In genomic region chr1:46302091-46303037, GRCh38 we compare ENCODE assay signal across 8 cellular contexts. TPM values are rescaled to one million over a fixed set of nuclear protein-coding genes. Genes with fewer than 3 reads are reported as not detected.
A peak's percentile ranks its signal among the peaks of the same experiment; 100 is the strongest.
DNase-seq lines count a peak whose midpoint lies in the region; ATAC-seq and TF ChIP-seq lines count a peak whose summit lies in the region.

No MANE protein-coding gene starts in this region.

- no peaks in the 10 kb centered on the region for H3K27me3 ChIP-seq in neural cell (ENCODE audit: insufficient read depth, low read depth, low read length)
- no peaks in the 10 kb centered on the region for H3K27me3 ChIP-seq in testis

- H3K9me2 ChIP-seq in OCI-LY7 (ENCODE audit: insufficient read depth, low read length) (no peaks in the 10 kb centered on the region), neural cell (ENCODE audit: insufficient read depth, low read length) (no peaks in the 10 kb centered on the region)

- H3K4me1 ChIP-seq in OCI-LY7 (ENCODE audit: insufficient read depth, low read length, poor library complexity, severe bottlenecking) = peaks cover 31% of the 10 kb centered on the region
- peaks cover 26% of the 10 kb centered on the region for H3K4me1 ChIP-seq in testis

- intact Hi-C loops in OCI-LY7 (cut with micrococcal nuclease; ENCODE audit: unreplicated experiment) (loop anchor here (1.0 to 2.0 kb wide), 4 partner anchors 30 to 55 kb away; partner anchors contain the start of genes NSUN4 and RAD54L), testis (cut with DNase I; ENCODE audit: low total_unique reads) (no loop called here)

- H4K20me1 ChIP-seq in OCI-LY7 (ENCODE audit: insufficient read depth, low read length) = peaks cover 17% of the 10 kb centered on the region
- H4K20me1 ChIP-seq in neural cell (ENCODE audit: insufficient read depth) = no peaks in the 10 kb centered on the region

- peak overlapping the region; percentile 76 for H3K27ac ChIP-seq in OCI-LY7 (ENCODE audit: low read depth, low read length, poor library complexity, severe bottlenecking)
- H3K27ac ChIP-seq in neural cell (ENCODE audit: low read length) = peak overlapping the region; percentile 93
- H3K27ac ChIP-seq in testis = peak overlapping the region; percentile 99 to 100

- TF ChIP-seq CTCF in OCI-LY7 (conservative IDR thresholded peaks at IDR 0.05; ENCODE audit: low read length) = peak; percentile 69
- peak; percentile 31 for TF ChIP-seq CTCF in fibroblast of villous mesenchyme (IDR thresholded peaks at IDR 0.05; ENCODE audit: insufficient read depth, low read depth, low read length)
- peak; percentile 28 for TF ChIP-seq CTCF in neural cell (IDR thresholded peaks at IDR 0.05; ENCODE audit: poor library complexity, severe bottlenecking)
- no peak for TF ChIP-seq CTCF in testis (IDR thresholded peaks at IDR 0.05)

- H3K9me3 ChIP-seq in OCI-LY7 (ENCODE audit: low read length) (no peaks in the 10 kb centered on the region), neural cell (ENCODE audit: low read length) (no peaks in the 10 kb centered on the region), testis (no peaks in the 10 kb centered on the region)

- no peak for TF ChIP-seq EP300 in neural cell (conservative IDR thresholded peaks at IDR 0.05; ENCODE audit: poor library complexity, severe bottlenecking)

- H3K4me2 ChIP-seq in OCI-LY7 (ENCODE audit: low read length) (peak overlapping the region; percentile 72), neural cell (ENCODE audit: low read length) (peak overlapping the region; percentile 82)

- CTCF ChIA-PET in OCI-LY7 (lab: Charles Lee; ENCODE audit: unreplicated experiment) = interaction anchor here (1.0 to 2.1 kb wide), 4 partner anchors 15 to 38 kb away, joined by 4 to 10 read pairs (median 4); no protein-coding TSS in a partner anchor

- peaks cover 68% of the 10 kb centered on the region for H3K79me2 ChIP-seq in OCI-LY7 (ENCODE audit: insufficient read depth, low read depth, low read length)
- H3K79me2 ChIP-seq in neural cell (replicated peaks; ENCODE audit: insufficient read depth, low read length) = peaks cover 80% of the 10 kb centered on the region

- TF ChIP-seq POLR2A in testis (IDR thresholded peaks at IDR 0.05) = no peak

- TF ChIP-seq RAD21 in neural cell (conservative IDR thresholded peaks at IDR 0.05) = no peak

- 0 to 1% methylated on average over 44 to 92 of the region's 93 CpGs for WGBS in testis, 2 donors

- ATAC-seq in HG02885 (IDR thresholded peaks at IDR 0.05; ENCODE audit: poor library complexity, unreplicated experiment) = peak; percentile 30

- no TSS peak for BruUV-seq in OCI-LY7 (replicated peaks; lab: Mats Ljungman, UMichigan)

- H2AFZ ChIP-seq in OCI-LY7 (ENCODE audit: low read length) (peak overlapping the region; percentile 71), neural cell (ENCODE audit: low read depth, low read length) (peak overlapping the region; percentile 60)

- peak; percentile 61 for DNase-seq in NCI-H748 (lab: John Stamatoyannopoulos, UW; ENCODE audit: unreplicated experiment)
- no peak for DNase-seq in NCI-H748 treated with DMSO at 0.1 percent for 48 hours (lab: John Stamatoyannopoulos, UW)
- DNase-seq in OCI-LY7 (ENCODE audit: low spot score) = peak; percentile 86
- DNase-seq in activated effector memory CD4-positive, alpha-beta T cell treated with Interleukin-2 at 50 U/mL for 16 hours = peak; percentile 35
- peak; percentile 74 for DNase-seq in fibroblast of villous mesenchyme (ENCODE audit: low read depth)
- DNase-seq in testis = peak; percentile 52

- POLR2A ChIA-PET in OCI-LY7 (lab: Charles Lee) = interaction anchor here (0.6 to 3.7 kb wide), 9 partner anchors 12 to 59 kb away, joined by 3 to 34 read pairs (median 4); no protein-coding TSS in a partner anchor

- no peaks in the 10 kb centered on the region for H3F3A ChIP-seq in neural cell (ENCODE audit: insufficient read depth, low read length, poor library complexity, severe bottlenecking)

- H3K36me3 ChIP-seq in OCI-LY7 (ENCODE audit: insufficient read depth, low read length) (peaks cover 43% of the 10 kb centered on the region), neural cell (ENCODE audit: insufficient read depth, low read length) (peaks cover 5% of the 10 kb centered on the region), testis (ENCODE audit: low read depth, missing control alignments) (no peaks in the 10 kb centered on the region)

- H3K9ac ChIP-seq in neural cell (ENCODE audit: low read length) = peak overlapping the region; percentile 99

- H3K4me3 ChIP-seq in OCI-LY7 (ENCODE audit: low read depth, low read length, poor library complexity, severe bottlenecking) (peak overlapping the region; percentile 95), fibroblast of villous mesenchyme (ENCODE audit: low read depth, low read length) (peak overlapping the region; percentile 96), neural cell (ENCODE audit: low read length) (peak overlapping the region; percentile 99), testis (peak overlapping the region; percentile 87 to 98)

TF ChIP-seq in neural cell, 6 proteins besides CTCF, POLR2A, EP300 and RAD21:
- TF ChIP-seq TAF1 (IDR thresholded peaks at IDR 0.05; ENCODE audit: low read depth) (no peak), MXI1 (conservative IDR thresholded peaks at IDR 0.05; ENCODE audit: poor library complexity, severe bottlenecking) (no peak), SMC3 (conservative IDR thresholded peaks at IDR 0.05; ENCODE audit: poor library complexity) (no peak)
- TF ChIP-seq, protein P1, sequence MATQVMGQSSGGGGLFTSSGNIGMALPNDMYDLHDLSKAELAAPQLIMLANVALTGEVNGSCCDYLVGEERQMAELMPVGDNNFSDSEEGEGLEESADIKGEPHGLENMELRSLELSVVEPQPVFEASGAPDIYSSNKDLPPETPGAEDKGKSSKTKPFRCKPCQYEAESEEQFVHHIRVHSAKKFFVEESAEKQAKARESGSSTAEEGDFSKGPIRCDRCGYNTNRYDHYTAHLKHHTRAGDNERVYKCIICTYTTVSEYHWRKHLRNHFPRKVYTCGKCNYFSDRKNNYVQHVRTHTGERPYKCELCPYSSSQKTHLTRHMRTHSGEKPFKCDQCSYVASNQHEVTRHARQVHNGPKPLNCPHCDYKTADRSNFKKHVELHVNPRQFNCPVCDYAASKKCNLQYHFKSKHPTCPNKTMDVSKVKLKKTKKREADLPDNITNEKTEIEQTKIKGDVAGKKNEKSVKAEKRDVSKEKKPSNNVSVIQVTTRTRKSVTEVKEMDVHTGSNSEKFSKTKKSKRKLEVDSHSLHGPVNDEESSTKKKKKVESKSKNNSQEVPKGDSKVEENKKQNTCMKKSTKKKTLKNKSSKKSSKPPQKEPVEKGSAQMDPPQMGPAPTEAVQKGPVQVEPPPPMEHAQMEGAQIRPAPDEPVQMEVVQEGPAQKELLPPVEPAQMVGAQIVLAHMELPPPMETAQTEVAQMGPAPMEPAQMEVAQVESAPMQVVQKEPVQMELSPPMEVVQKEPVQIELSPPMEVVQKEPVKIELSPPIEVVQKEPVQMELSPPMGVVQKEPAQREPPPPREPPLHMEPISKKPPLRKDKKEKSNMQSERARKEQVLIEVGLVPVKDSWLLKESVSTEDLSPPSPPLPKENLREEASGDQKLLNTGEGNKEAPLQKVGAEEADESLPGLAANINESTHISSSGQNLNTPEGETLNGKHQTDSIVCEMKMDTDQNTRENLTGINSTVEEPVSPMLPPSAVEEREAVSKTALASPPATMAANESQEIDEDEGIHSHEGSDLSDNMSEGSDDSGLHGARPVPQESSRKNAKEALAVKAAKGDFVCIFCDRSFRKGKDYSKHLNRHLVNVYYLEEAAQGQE (IDR thresholded peaks at IDR 0.05; ENCODE audit: borderline replicate concordance) = peak; percentile 19

RNA-seq across cellular contexts. Expression of gene LRRC41, which starts 1.1 kb away (rescaled TPM):
- total RNA-seq in OCI-LY7 (2014; rRNA removed; shearing (Covaris generic)) = 24.1 and 36.8 TPM in 2 replicates
- total RNA-seq in OCI-LY7 (2022) (43.7 and 48.8 TPM in 2 replicates), fibroblast of villous mesenchyme (106 and 123 TPM in 2 replicates), testis (100 to 1,000 TPM; 123 to 136 TPM)
- polyA plus RNA-seq in neural cell (52.9 and 68.6 TPM in 2 replicates), testis (ENCODE audit: insufficient read depth, low read depth, low replicate concordance) (86.4 TPM)
- 68.2 and 75.2 TPM in 2 replicates for polyA minus RNA-seq in neural cell

RNA-seq across cellular contexts. Expression of gene UQCRH, which starts 1.1 kb away (rescaled TPM):
- 693 and 1,106 TPM in 2 replicates for total RNA-seq in OCI-LY7 (2014; rRNA removed; shearing (Covaris generic))
- total RNA-seq in OCI-LY7 (2022) (450 and 489 TPM in 2 replicates), fibroblast of villous mesenchyme (194 and 249 TPM in 2 replicates), testis (100 to 1,000 TPM; 183 to 259 TPM)
- polyA plus RNA-seq in neural cell (1,068 and 1,272 TPM in 2 replicates), testis (ENCODE audit: insufficient read depth, low read depth, low replicate concordance) (165 TPM)
- 248 and 341 TPM in 2 replicates for polyA minus RNA-seq in neural cell

RNA-seq across cellular contexts. Expression of gene NSUN4, which starts 38.2 kb away (rescaled TPM):
- 13.2 and 26.6 TPM in 2 replicates for total RNA-seq in OCI-LY7 (2014; rRNA removed; shearing (Covaris generic))
- 29.8 and 33.5 TPM in 2 replicates for total RNA-seq in OCI-LY7 (2022)
- 11.9 and 22.9 TPM in 2 replicates for total RNA-seq in fibroblast of villous mesenchyme
- 8.7 and 13.1 TPM in 2 replicates for polyA plus RNA-seq in neural cell
- 12.4 and 17.9 TPM in 2 replicates for polyA minus RNA-seq in neural cell
- total RNA-seq in testis = 100 to 1,000 TPM in 1 of 2 donors, 10 to 100 TPM in 1; 47.4 to 130 TPM
- polyA plus RNA-seq in testis (ENCODE audit: insufficient read depth, low read depth, low replicate concordance) = 94.3 TPM

RNA-seq across cellular contexts. Expression of gene RAD54L, which starts 54.8 kb away (rescaled TPM):
- 53.3 and 62.6 TPM in 2 replicates for total RNA-seq in OCI-LY7 (2014; rRNA removed; shearing (Covaris generic))
- total RNA-seq in OCI-LY7 (2022) (78.5 and 84.6 TPM in 2 replicates), fibroblast of villous mesenchyme (2.6 and 3.0 TPM in 2 replicates), testis (10 to 100 TPM; 24.5 to 31.4 TPM)
- polyA plus RNA-seq in neural cell (1.1 TPM in 1 of 2 replicates, not detected in the other), testis (ENCODE audit: insufficient read depth, low read depth, low replicate concordance) (17.9 TPM)
- 0.46 and 0.97 TPM in 2 replicates for polyA minus RNA-seq in neural cell

Comparison
In these comparisons a context has a peak if more than half of its experiments do, and no peak if none do; other contexts are left out.
1. CTCF ChIP-seq: peak in OCI-LY7 (single experiment), fibroblast of villous mesenchyme (single experiment) and neural cell (single experiment); none in testis (0 of 3).
2. Peak in every context shown above with its lines, with median percentiles within 50 percentile points of each other: H3K27ac ChIP-seq and H3K4me3 ChIP-seq.